ENCODE assay signal across 26 cellular contexts in genomic region chr21:45491623-45492022, GRCh38.
"Had no signal": no experiment of that assay in that cellular context is flagged by ENCODE, and none has a peak within 500 bp of the region (broad histone marks: within the 10 kb centered on the region; RNA-seq: fewer than 3 reads in every experiment).

No MANE protein-coding gene starts in this region.

- H3K36me3 Mint-ChIP-seq: activated naive CD4-positive, alpha-beta T cell treated with anti-CD3 and anti-CD28 coated beads, Interleukin-2, amount 50 U/mL, for 72 hours; natural killer cell treated with Interleukin-12 subunit alpha and Interleukin-12 subunit beta and Interleukin-15 and Interleukin-18, amount 100 ng/mL, for 72 hours; stimulated activated effector memory CD8-positive, alpha-beta T cell treated with anti-CD3 and anti-CD28 coated beads, Interleukin-12 subunit alpha, Interleukin-12 subunit beta, amount 100 ng/mL, for 72 hours had no signal

- ATAC-seq: activated CD8-positive, alpha-beta T cell treated with anti-CD3 and anti-CD28 coated beads for 36 hours; activated naive CD4-positive, alpha-beta T cell treated with anti-CD3 and anti-CD28 coated beads, Interleukin-2, amount 50 U/mL, for 72 hours; activated T-cell treated with anti-CD3 and anti-CD28 coated beads, Interleukin-2, amount 50 U/mL, for 4 hours; activated T-helper 17 cell treated with anti-CD3 and anti-CD28 coated beads, Interleukin-2, amount 50 U/mL, for 72 hours; left lobe of liver; mucosa of descending colon; natural killer cell treated with Interleukin-12 subunit alpha and Interleukin-12 subunit beta and Interleukin-15 and Interleukin-18, amount 100 ng/mL, for 72 hours; pancreas; stimulated activated effector memory CD8-positive, alpha-beta T cell treated with anti-CD3 and anti-CD28 coated beads, Interleukin-12 subunit alpha, Interleukin-12 subunit beta, amount 100 ng/mL, for 72 hours; stimulated activated naive CD8-positive, alpha-beta T cell treated with anti-CD3 and anti-CD28 coated beads, Interleukin-15, amount 100 ng/mL, for 72 hours had no signal

- H3K4me3 Mint-ChIP-seq: activated CD4-positive, alpha-beta T cell treated with anti-CD3 and anti-CD28 coated beads, Interleukin-2, amount 10 ng/mL, durations not matched to agents 24 days and 14 days; activated CD8-positive, alpha-beta T cell treated with anti-CD3 and anti-CD28 coated beads for 36 hours; activated T-cell treated with anti-CD3 and anti-CD28 coated beads, Interleukin-2, amount 50 U/mL, for 4 hours; activated T-helper 17 cell treated with anti-CD3 and anti-CD28 coated beads, Interleukin-2, amount 50 U/mL, for 72 hours; central memory CD8-positive, alpha-beta T cell; dendritic cell treated with granulocyte-macrophage colony-stimulating factor and Interleukin-4, amounts not matched to agents 40 ng/mL and 50 ng/mL, for 4 days; natural killer cell treated with Interleukin-12 subunit alpha and Interleukin-12 subunit beta and Interleukin-15 and Interleukin-18, amount 100 ng/mL, for 72 hours; stimulated activated effector memory CD8-positive, alpha-beta T cell treated with anti-CD3 and anti-CD28 coated beads, Interleukin-12 subunit alpha, Interleukin-12 subunit beta, amount 100 ng/mL, for 72 hours; T-helper 1 cell treated with Interleukin-12 subunit alpha and Interleukin-12 subunit beta and Interleukin-4 antibody, amounts not matched to agents 30 μg/mL and 1 μg/mL, for 36 hours had no signal

- H3K9me3 Mint-ChIP-seq: activated CD4-positive, alpha-beta T cell treated with anti-CD3 and anti-CD28 coated beads, Interleukin-2, amount 10 ng/mL, durations not matched to agents 24 days and 14 days; activated CD8-positive, alpha-beta T cell treated with anti-CD3 and anti-CD28 coated beads for 36 hours; activated naive CD4-positive, alpha-beta T cell treated with anti-CD3 and anti-CD28 coated beads, Interleukin-2, amount 50 U/mL, for 72 hours; activated T-cell treated with anti-CD3 and anti-CD28 coated beads, Interleukin-2, amount 50 U/mL, for 4 hours; activated T-helper 17 cell treated with anti-CD3 and anti-CD28 coated beads, Interleukin-2, amount 50 U/mL, for 72 hours; central memory CD8-positive, alpha-beta T cell; dendritic cell treated with granulocyte-macrophage colony-stimulating factor and Interleukin-4, amounts not matched to agents 40 ng/mL and 50 ng/mL, for 4 days; natural killer cell treated with Interleukin-12 subunit alpha and Interleukin-12 subunit beta and Interleukin-15 and Interleukin-18, amount 100 ng/mL, for 72 hours; stimulated activated effector memory CD8-positive, alpha-beta T cell treated with anti-CD3 and anti-CD28 coated beads, Interleukin-12 subunit alpha, Interleukin-12 subunit beta, amount 100 ng/mL, for 72 hours; stimulated activated naive CD8-positive, alpha-beta T cell treated with anti-CD3 and anti-CD28 coated beads, Interleukin-15, amount 100 ng/mL, for 72 hours; T-helper 1 cell treated with Interleukin-12 subunit alpha and Interleukin-12 subunit beta and Interleukin-4 antibody, amounts not matched to agents 30 μg/mL and 1 μg/mL, for 36 hours had no signal

- H3K27me3 Mint-ChIP-seq: activated CD4-positive, alpha-beta T cell treated with anti-CD3 and anti-CD28 coated beads, Interleukin-2, amount 10 ng/mL, durations not matched to agents 24 days and 14 days; activated CD8-positive, alpha-beta T cell treated with anti-CD3 and anti-CD28 coated beads for 36 hours; activated T-helper 17 cell treated with anti-CD3 and anti-CD28 coated beads, Interleukin-2, amount 50 U/mL, for 72 hours; central memory CD8-positive, alpha-beta T cell; dendritic cell treated with granulocyte-macrophage colony-stimulating factor and Interleukin-4, amounts not matched to agents 40 ng/mL and 50 ng/mL, for 4 days; natural killer cell treated with Interleukin-12 subunit alpha and Interleukin-12 subunit beta and Interleukin-15 and Interleukin-18, amount 100 ng/mL, for 72 hours; stimulated activated naive CD8-positive, alpha-beta T cell treated with anti-CD3 and anti-CD28 coated beads, Interleukin-15, amount 100 ng/mL, for 72 hours had no signal

- H3K4me1 Mint-ChIP-seq: activated CD4-positive, alpha-beta T cell treated with anti-CD3 and anti-CD28 coated beads, Interleukin-2, amount 10 ng/mL, durations not matched to agents 24 days and 14 days; activated T-helper 17 cell treated with anti-CD3 and anti-CD28 coated beads, Interleukin-2, amount 50 U/mL, for 72 hours; central memory CD8-positive, alpha-beta T cell had no signal

- H3K27ac Mint-ChIP-seq: activated CD4-positive, alpha-beta T cell treated with anti-CD3 and anti-CD28 coated beads, Interleukin-2, amount 10 ng/mL, durations not matched to agents 24 days and 14 days; activated CD8-positive, alpha-beta T cell treated with anti-CD3 and anti-CD28 coated beads for 36 hours; activated naive CD4-positive, alpha-beta T cell treated with anti-CD3 and anti-CD28 coated beads, Interleukin-2, amount 50 U/mL, for 72 hours; activated T-helper 17 cell treated with anti-CD3 and anti-CD28 coated beads, Interleukin-2, amount 50 U/mL, for 72 hours; dendritic cell treated with granulocyte-macrophage colony-stimulating factor and Interleukin-4, amounts not matched to agents 40 ng/mL and 50 ng/mL, for 4 days; natural killer cell treated with Interleukin-12 subunit alpha and Interleukin-12 subunit beta and Interleukin-15 and Interleukin-18, amount 100 ng/mL, for 72 hours; stimulated activated effector memory CD8-positive, alpha-beta T cell treated with anti-CD3 and anti-CD28 coated beads, Interleukin-12 subunit alpha, Interleukin-12 subunit beta, amount 100 ng/mL, for 72 hours; T-helper 1 cell treated with Interleukin-12 subunit alpha and Interleukin-12 subunit beta and Interleukin-4 antibody, amounts not matched to agents 30 μg/mL and 1 μg/mL, for 36 hours had no signal

- DNase-seq: activated CD4-positive, alpha-beta T cell treated with anti-CD3 and anti-CD28 coated beads, Interleukin-2, amount 10 ng/mL, durations not matched to agents 24 days and 14 days; activated CD4-positive, CD25-positive, alpha-beta regulatory T cell treated with anti-CD3 and anti-CD28 coated beads, Interleukin-2, amount 50 U/mL, for 72 hours; activated CD8-positive, alpha-beta T cell treated with anti-CD3 and anti-CD28 coated beads for 36 hours; activated gamma-delta T cell treated with Interleukin-2 at 50 U/mL for 16 hours; activated T-cell treated with anti-CD3 and anti-CD28 coated beads, Interleukin-2, amount 50 U/mL, for 4 hours; esophagus squamous epithelium; kidney glomerular epithelial cell; mesendoderm; mucosa of descending colon; nucleus accumbens; pancreas; sigmoid colon; small intestine; stimulated activated CD4-positive, alpha-beta T cell treated with anti-CD3 and anti-CD28 coated beads, Interleukin-4, amount 100 ng/mL, for 24 hours; stimulated activated naive CD8-positive, alpha-beta T cell treated with anti-CD3 and anti-CD28 coated beads, Interleukin-15, amount 100 ng/mL, for 72 hours; substantia nigra; SW 1271; T-helper 9 cell had no signal
